28 cellular contexts compared by ENCODE assay signal in genomic region chr3:132378048-132378762, GRCh38. TPM values are rescaled to one million over a fixed set of nuclear protein-coding genes. Genes with fewer than 3 reads are reported as not detected.
DNase-seq lines count a peak whose midpoint lies in the region; ATAC-seq, FAIRE-seq and TF ChIP-seq lines count a peak whose summit lies in the region.
"Had no signal": no experiment of that assay in that cellular context is flagged by ENCODE, and none has a peak within 500 bp of the region (broad histone marks: within the 10 kb centered on the region; RNA-seq: fewer than 3 reads in every experiment).

No MANE protein-coding gene starts in this region.

- TF ChIP-seq CTCF in cardiac muscle cell (IDR thresholded peaks at IDR 0.05; ENCODE audit: low read depth, low read length) (no peak), type B pancreatic cell (conservative IDR thresholded peaks at IDR 0.05) (no peak)
- TF ChIP-seq CTCF in CD8-positive, alpha-beta T cell (IDR thresholded peaks at IDR 0.05): no peak

- peaks cover 9% of the 10 kb centered on the region for H3K4me1 Mint-ChIP-seq in type B pancreatic cell (ENCODE audit: unreplicated experiment)
- H3K4me1 Mint-ChIP-seq in CD8-positive, alpha-beta T cell (ENCODE audit: low read depth): no peaks in the 10 kb centered on the region
- H3K4me1 Mint-ChIP-seq: activated CD4-positive, alpha-beta T cell treated with anti-CD3 and anti-CD28 coated beads, Interleukin-2, amount 10 ng/mL, durations not matched to agents 24 days and 14 days; activated CD8-positive, alpha-beta memory T cell treated with anti-CD3 and anti-CD28 coated beads, Interleukin-2, amount 10 ng/mL, durations not matched to agents 7 days and 5 days; activated naive CD4-positive, alpha-beta T cell treated with anti-CD3 and anti-CD28 coated beads, Interleukin-2, amount 10 ng/mL, durations not matched to agents 7 days and 5 days; immature natural killer cell; T-helper 17 cell had no signal

- no peak for ATAC-seq in Right ventricle myocardium inferior
- peak; percentile 60 for ATAC-seq in GM21447 (IDR thresholded peaks at IDR 0.05; ENCODE audit: unreplicated experiment)
- ATAC-seq in HG02973 (IDR thresholded peaks at IDR 0.05; ENCODE audit: unreplicated experiment): peak; percentile 62
- no peak for ATAC-seq in CD8-positive, alpha-beta T cell
- ATAC-seq: activated CD8-positive, alpha-beta memory T cell treated with anti-CD3 and anti-CD28 coated beads, Interleukin-2, amount 10 ng/mL, durations not matched to agents 7 days and 5 days; T-helper 17 cell had no signal

- no peaks in the 10 kb centered on the region for H3K9me3 Mint-ChIP-seq in type B pancreatic cell
- H3K9me3 Mint-ChIP-seq in CD8-positive, alpha-beta T cell: no peaks in the 10 kb centered on the region
- H3K9me3 Mint-ChIP-seq: activated CD4-positive, alpha-beta T cell treated with anti-CD3 and anti-CD28 coated beads, Interleukin-2, amount 10 ng/mL, durations not matched to agents 24 days and 14 days; activated naive CD4-positive, alpha-beta T cell treated with anti-CD3 and anti-CD28 coated beads, Interleukin-2, amount 10 ng/mL, durations not matched to agents 7 days and 5 days; CD4-positive, alpha-beta T cell had no signal

- H3K4me1 ChIP-seq in cardiac muscle cell (ENCODE audit: low read depth): peaks cover 20% of the 10 kb centered on the region
- no peaks in the 10 kb centered on the region for H3K4me1 ChIP-seq in CD8-positive, alpha-beta T cell (ENCODE audit: insufficient read depth, low read length)
- H3K4me1 ChIP-seq: breast epithelium, colonic mucosa, esophagus muscularis mucosa, upper lobe of right lung had no signal

- no peaks in the 10 kb centered on the region for H3K27me3 ChIP-seq in cardiac muscle cell
- no peaks in the 10 kb centered on the region for H3K27me3 ChIP-seq in CD8-positive, alpha-beta T cell (ENCODE audit: insufficient read depth, low read length)
- H3K27me3 ChIP-seq: breast epithelium, colonic mucosa, upper lobe of right lung had no signal

- peak overlapping the region; percentile 18 for H3K27ac ChIP-seq in cardiac muscle cell
- no peak overlapping the region for H3K27ac ChIP-seq in CD8-positive, alpha-beta T cell (ENCODE audit: low read depth, low read length)
- H3K27ac ChIP-seq: breast epithelium, colonic mucosa, esophagus muscularis mucosa, KMS-11, SK-N-MC, upper lobe of right lung had no signal

- CTCF ChIA-PET in CD8-positive, alpha-beta T cell (lab: Charles Lee): no interaction called here

- intact Hi-C loops in Right ventricle myocardium inferior (cut with DNase I): no loop called here
- intact Hi-C loops in CD8-positive, alpha-beta T cell (cut with DNase I, micrococcal nuclease): no loop called here

- POLR2A ChIA-PET in CD8-positive, alpha-beta T cell (lab: Charles Lee): no interaction called here

- no peaks in the 10 kb centered on the region for H3K36me3 Mint-ChIP-seq in type B pancreatic cell
- H3K36me3 Mint-ChIP-seq in CD8-positive, alpha-beta T cell: no peaks in the 10 kb centered on the region
- H3K36me3 Mint-ChIP-seq: activated CD8-positive, alpha-beta memory T cell treated with anti-CD3 and anti-CD28 coated beads, Interleukin-2, amount 10 ng/mL, durations not matched to agents 7 days and 5 days; activated naive CD4-positive, alpha-beta T cell treated with anti-CD3 and anti-CD28 coated beads, Interleukin-2, amount 10 ng/mL, durations not matched to agents 7 days and 5 days had no signal

- no peak overlapping the region for H3K27ac Mint-ChIP-seq in type B pancreatic cell
- H3K27ac Mint-ChIP-seq in CD8-positive, alpha-beta T cell: no peak overlapping the region
- H3K27ac Mint-ChIP-seq: activated CD4-positive, alpha-beta T cell treated with anti-CD3 and anti-CD28 coated beads, Interleukin-2, amount 10 ng/mL, durations not matched to agents 24 days and 14 days; activated CD8-positive, alpha-beta memory T cell treated with anti-CD3 and anti-CD28 coated beads, Interleukin-2, amount 10 ng/mL, durations not matched to agents 7 days and 5 days; activated naive CD4-positive, alpha-beta T cell treated with anti-CD3 and anti-CD28 coated beads, Interleukin-2, amount 10 ng/mL, durations not matched to agents 7 days and 5 days; CD4-positive, alpha-beta T cell; immature natural killer cell; T-helper 17 cell had no signal

- H3K9me3 ChIP-seq in cardiac muscle cell (ENCODE audit: low read depth): no peaks in the 10 kb centered on the region
- H3K9me3 ChIP-seq in CD8-positive, alpha-beta T cell (ENCODE audit: low read length): no peaks in the 10 kb centered on the region
- H3K9me3 ChIP-seq: breast epithelium, colonic mucosa, esophagus muscularis mucosa, upper lobe of right lung had no signal

- FAIRE-seq in frontal cortex (lab: Jason Lieb, UNC): no peak

- H3K36me3 ChIP-seq in cardiac muscle cell: no peaks in the 10 kb centered on the region
- no peaks in the 10 kb centered on the region for H3K36me3 ChIP-seq in CD8-positive, alpha-beta T cell (ENCODE audit: insufficient read depth, low read length)
- H3K36me3 ChIP-seq: breast epithelium, colonic mucosa, esophagus muscularis mucosa, upper lobe of right lung had no signal

- H3K4me3 Mint-ChIP-seq in type B pancreatic cell: peak overlapping the region; percentile 35
- no peak overlapping the region for H3K4me3 Mint-ChIP-seq in CD8-positive, alpha-beta T cell
- H3K4me3 Mint-ChIP-seq: activated CD4-positive, alpha-beta T cell treated with anti-CD3 and anti-CD28 coated beads, Interleukin-2, amount 10 ng/mL, durations not matched to agents 24 days and 14 days; activated CD8-positive, alpha-beta memory T cell treated with anti-CD3 and anti-CD28 coated beads, Interleukin-2, amount 10 ng/mL, durations not matched to agents 7 days and 5 days; activated naive CD4-positive, alpha-beta T cell treated with anti-CD3 and anti-CD28 coated beads, Interleukin-2, amount 10 ng/mL, durations not matched to agents 7 days and 5 days; CD4-positive, alpha-beta T cell; immature natural killer cell; T-helper 17 cell had no signal

- H3K27me3 Mint-ChIP-seq in type B pancreatic cell: no peaks in the 10 kb centered on the region
- H3K27me3 Mint-ChIP-seq in CD8-positive, alpha-beta T cell (ENCODE audit: low read depth): peaks cover 30% of the 10 kb centered on the region
- H3K27me3 Mint-ChIP-seq: activated naive CD4-positive, alpha-beta T cell treated with anti-CD3 and anti-CD28 coated beads, Interleukin-2, amount 10 ng/mL, durations not matched to agents 7 days and 5 days had no signal

- DNase-seq in cardiac muscle cell (ENCODE audit: low read depth in 1 of 2, low spot score in 1 of 2) (no peak), Right ventricle myocardium inferior (ENCODE audit: missing footprints) (no peak), type B pancreatic cell (ENCODE audit: extremely low spot score, unreplicated experiment) (no peak), frontal cortex (ENCODE audit: low spot score in 2 of 2) (no peak), NCI-H69 (lab: John Stamatoyannopoulos, UW) (no peak)
- no peak for DNase-seq in CD8-positive, alpha-beta T cell
- DNase-seq: 8988T; activated CD4-positive, alpha-beta T cell treated with anti-CD3 and anti-CD28 coated beads, Interleukin-2, amount 10 ng/mL, durations not matched to agents 24 days and 14 days; activated CD8-positive, alpha-beta memory T cell treated with anti-CD3 and anti-CD28 coated beads, Interleukin-2, amount 10 ng/mL, durations not matched to agents 7 days and 5 days; activated naive CD4-positive, alpha-beta T cell treated with anti-CD3 and anti-CD28 coated beads, Interleukin-2, amount 10 ng/mL, durations not matched to agents 7 days and 5 days; amygdala; CD4-positive, alpha-beta T cell; colonic mucosa; foreskin melanocyte; HCEC 1CT; hippocampal formation; immature natural killer cell; mesenchymal stem cell; NCI-H1436 treated with DMSO at 0.1 percent for 48 hours; RPMI8226; T-helper 17 cell; upper lobe of right lung had no signal

- H3K4me3 ChIP-seq in cardiac muscle cell: no peak overlapping the region
- H3K4me3 ChIP-seq in CD8-positive, alpha-beta T cell (ENCODE audit: low read depth, low read length): no peak overlapping the region
- H3K4me3 ChIP-seq: breast epithelium, colonic mucosa, esophagus muscularis mucosa, SK-N-MC, upper lobe of right lung had no signal

RNA-seq across cellular contexts. Expression of gene DNAJC13, which starts 39.1 kb away (rescaled TPM):
- total RNA-seq in cardiac muscle cell (25.5 and 34.6 TPM in 2 replicates), Right ventricle myocardium inferior (28.1 TPM), type B pancreatic cell (ENCODE audit: low replicate concordance) (30.8 and 34.0 TPM in 2 replicates), frontal cortex (71.3 TPM)
- polyA plus RNA-seq in cardiac muscle cell: 14.3 and 15.9 TPM in 2 replicates
- total RNA-seq in CD8-positive, alpha-beta T cell: 1 to 10 TPM; 8.1 to 8.5 TPM

Comparison
In these comparisons a context has a peak if more than half of its experiments do, and no peak if none do; other contexts are left out.
1. ATAC-seq: peak in GM21447 (single experiment) and HG02973 (single experiment); none in Right ventricle myocardium inferior (single experiment) and CD8-positive, alpha-beta T cell (single experiment).